In genomic region chr17:56771563-56771962, GRCh38 we compare ENCODE assay signal across 28 cellular contexts.
"Had no signal": no experiment of that assay in that cellular context is flagged by ENCODE, and none has a peak within 500 bp of the region (broad histone marks: within the 10 kb centered on the region; RNA-seq: fewer than 3 reads in every experiment).

No MANE protein-coding gene starts in this region.

- H2AFZ ChIP-seq: neural progenitor cell, parathyroid adenoma had no signal

- H3K27me3 ChIP-seq: neural progenitor cell, ovary, spleen, testis, upper lobe of right lung, uterus had no signal

- DNase-seq: natural killer cell; occipital lobe; ovary; posterior cingulate gyrus; psoas muscle; right cardiac atrium; spleen; stimulated activated CD4-positive, alpha-beta T cell treated with anti-CD3 and anti-CD28 coated beads, Interleukin-12 subunit alpha, Interleukin-12 subunit beta, amount 100 ng/mL, for 4 hours; stimulated activated CD4-positive, alpha-beta T cell treated with anti-CD3 and anti-CD28 coated beads, Interleukin-1b, Interleukin-23, amount 100 ng/mL, for 48 hours; stimulated activated CD4-positive, alpha-beta T cell treated with anti-CD3 and anti-CD28 coated beads, Interleukin-4, amount 100 ng/mL, for 1 hour; stimulated activated CD4-positive, alpha-beta T cell treated with anti-CD3 and anti-CD28 coated beads, Interleukin-4, amount 100 ng/mL, for 4 hours; stimulated activated CD8-positive, alpha-beta memory T cell treated with anti-CD3 and anti-CD28 coated beads, Interleukin-4, amount 100 ng/mL, for 48 hours; stimulated activated naive CD4-positive, alpha-beta T cell; stimulated activated naive CD8-positive, alpha-beta T cell treated with anti-CD3 and anti-CD28 coated beads, Interleukin-15, amount 100 ng/mL, for 72 hours; stimulated activated naive CD8-positive, alpha-beta T cell treated with anti-CD3 and anti-CD28 coated beads, Interleukin-15, Interleukin-2, amounts not matched to agents 100 U/mL and 50 U/mL, for 24 hours; substantia nigra; testis; tibial artery; transverse colon; upper lobe of right lung; uterus had no signal

- H3K4me1 ChIP-seq: parathyroid adenoma, psoas muscle, spleen, suprapubic skin, testis, tibial artery, transverse colon, upper lobe of right lung, uterus had no signal

- H3K9me3 ChIP-seq: ovary, psoas muscle, spleen, suprapubic skin, testis, tibial artery, transverse colon, upper lobe of right lung, uterus had no signal

- ATAC-seq: natural killer cell; psoas muscle; right cardiac atrium; sciatic nerve; stimulated activated memory B cell treated with anti-CD40 and anti-IgM and Interleukin-4, amounts not matched to agents 10 μg/mL and 1 μg/mL and 100 μg/mL, for 72 hours; stimulated activated naive CD8-positive, alpha-beta T cell treated with anti-CD3 and anti-CD28 coated beads, Interleukin-15, amount 100 ng/mL, for 72 hours; stimulated activated naive CD8-positive, alpha-beta T cell treated with anti-CD3 and anti-CD28 coated beads, Interleukin-15, Interleukin-2, amounts not matched to agents 100 U/mL and 50 U/mL, for 24 hours; upper lobe of right lung had no signal

- H3K79me2 ChIP-seq: parathyroid adenoma had no signal

- H3K36me3 ChIP-seq: neural progenitor cell, ovary, spleen, suprapubic skin, tibial artery, transverse colon, upper lobe of right lung, uterus had no signal

- H3K4me3 ChIP-seq: neural progenitor cell, ovary, psoas muscle, skin epidermis, smooth muscle cell, spleen, suprapubic skin, testis, tibial artery, transverse colon, upper lobe of right lung, uterus had no signal

- H3K9ac ChIP-seq: neural progenitor cell, parathyroid adenoma had no signal

- H3K4me2 ChIP-seq: neural progenitor cell, smooth muscle cell had no signal

- H3K27ac ChIP-seq: neural progenitor cell, ovary, parathyroid adenoma, psoas muscle, skin epidermis, spleen, suprapubic skin, testis, tibial artery, transverse colon, upper lobe of right lung, uterus had no signal
